In genomic region chr6:13682346-13682745, GRCh38 we compare ENCODE assay signal across 15 cellular contexts.
"Had no signal": no experiment of that assay in that cellular context is flagged by ENCODE, and none has a peak within 500 bp of the region (broad histone marks: within the 10 kb centered on the region; RNA-seq: fewer than 3 reads in every experiment).

No MANE protein-coding gene starts in this region.

- H3K27me3 Mint-ChIP-seq: naive B cell; stimulated activated naive CD8-positive, alpha-beta T cell treated with anti-CD3 and anti-CD28 coated beads, Interleukin-15, Interleukin-2, amounts not matched to agents 100 ng/mL and 50 ng/mL, for 24 hours had no signal

- DNase-seq: activated T-cell treated with anti-CD3 and anti-CD28 coated beads for 4 hours; body of pancreas; foreskin keratinocyte; left cardiac atrium; mesenchymal stem cell; mucosa of descending colon; naive B cell; ovary; right lobe of liver; small intestine; stimulated activated CD4-positive, alpha-beta T cell treated with anti-CD3 and anti-CD28 coated beads, Interleukin-15, amount 100 ng/mL, for 24 hours; stimulated activated CD4-positive, alpha-beta T cell treated with anti-CD3 and anti-CD28 coated beads, Interleukin-2, amount 100 ng/mL, for 48 hours; uterus had no signal

- ATAC-seq: body of pancreas, foreskin keratinocyte, left cardiac atrium, right lobe of liver had no signal

- H3K9me3 Mint-ChIP-seq: activated naive CD4-positive, alpha-beta T cell treated with anti-CD3 and anti-CD28 coated beads, Interleukin-2, amount 50 U/mL, for 72 hours; stimulated activated naive CD8-positive, alpha-beta T cell treated with anti-CD3 and anti-CD28 coated beads, Interleukin-15, Interleukin-2, amounts not matched to agents 100 ng/mL and 50 ng/mL, for 24 hours had no signal
